ENCODE assay signal across 26 cellular contexts in genomic region chr10:31963598-31963980, GRCh38. TPM values are rescaled to one million over a fixed set of nuclear protein-coding genes. Genes with fewer than 3 reads are reported as not detected.
DNase-seq lines count a peak whose midpoint lies in the region; ATAC-seq and TF ChIP-seq lines count a peak whose summit lies in the region.
"Had no signal": no experiment of that assay in that cellular context is flagged by ENCODE, and none has a peak within 500 bp of the region (broad histone marks: within the 10 kb centered on the region; RNA-seq: fewer than 3 reads in every experiment).

No MANE protein-coding gene starts in this region.

- H3K4me3 ChIP-seq in GM23248, result no peak overlapping the region
- H3K4me3 ChIP-seq in PC-9, result peak overlapping the region; percentile 32; the same call in 1 of the 2 replicates
- H3K4me3 ChIP-seq: ovary, Peyer's patch, testis had no signal

- peak overlapping the region; percentile 64 for H3K27ac Mint-ChIP-seq in progenitor cell of endocrine pancreas
- H3K27ac Mint-ChIP-seq in effector memory CD8-positive, alpha-beta T cell, result peak overlapping the region in 1 of 2 donors; percentile 51
- no peak overlapping the region for H3K27ac Mint-ChIP-seq in activated CD8-positive, alpha-beta T cell treated with anti-CD3 and anti-CD28 coated beads for 36 hours
- H3K27ac Mint-ChIP-seq: activated T-helper 2 cell treated with anti-CD3 and anti-CD28 coated beads, Interferon-gamma antibody, Interleukin-2, Interleukin-4, amounts not matched to agents 10 μg/mL and 5 μg/mL and 100 μg/mL, durations not matched to agents 14 hours and 24 hours and 36 hours; stimulated activated naive CD8-positive, alpha-beta T cell treated with anti-CD3 and anti-CD28 coated beads, Interleukin-15, Interleukin-2, amounts not matched to agents 100 ng/mL and 50 ng/mL, for 24 hours had no signal

- no peaks in the 10 kb centered on the region for H3K9me3 Mint-ChIP-seq in progenitor cell of endocrine pancreas (ENCODE audit: low read depth)
- H3K9me3 Mint-ChIP-seq in effector memory CD8-positive, alpha-beta T cell, result no peaks in the 10 kb centered on the region
- H3K9me3 Mint-ChIP-seq in activated CD8-positive, alpha-beta T cell treated with anti-CD3 and anti-CD28 coated beads for 36 hours, result no peaks in the 10 kb centered on the region
- H3K9me3 Mint-ChIP-seq: activated T-helper 2 cell treated with anti-CD3 and anti-CD28 coated beads, Interferon-gamma antibody, Interleukin-2, Interleukin-4, amounts not matched to agents 10 μg/mL and 5 μg/mL and 100 μg/mL, durations not matched to agents 14 hours and 24 hours and 36 hours; CD8-positive, alpha-beta memory T cell; stimulated activated naive CD8-positive, alpha-beta T cell treated with anti-CD3 and anti-CD28 coated beads, Interleukin-15, Interleukin-2, amounts not matched to agents 100 ng/mL and 50 ng/mL, for 24 hours had no signal

- intact Hi-C loops in PC-9 (cut with micrococcal nuclease; ENCODE audit: unreplicated experiment), result loop anchor here (5.0 kb wide), 1 partner anchor 36 kb away; the partner anchor contains the start of gene ARHGAP12
- intact Hi-C loops in activated CD8-positive, alpha-beta T cell treated with anti-CD3 and anti-CD28 coated beads for 36 hours (cut with micrococcal nuclease), result no loop called here

- peak; percentile 27 for DNase-seq in GM23248
- peak in 1 of 2 experiments; percentile 55 for DNase-seq in PC-9
- no peak for DNase-seq in progenitor cell of endocrine pancreas (ENCODE audit: low spot score, unreplicated experiment)
- DNase-seq in effector memory CD8-positive, alpha-beta T cell, result no peak
- DNase-seq in activated CD8-positive, alpha-beta T cell treated with anti-CD3 and anti-CD28 coated beads for 36 hours, result no peak
- no peak for DNase-seq in NCI-H524 (lab: John Stamatoyannopoulos, UW)
- DNase-seq: activated CD4-positive, alpha-beta T cell treated with anti-CD3 and anti-CD28 coated beads for 4 hours; activated naive CD4-positive, alpha-beta T cell treated with anti-CD3 and anti-CD28 coated beads, Interleukin-2, amount 50 U/mL, for 16 hours; BE2C; brain microvascular endothelial cell; CD8-positive, alpha-beta memory T cell; hypothalamus; left colon; NCI-H1436; NCI-H2081; ovary; Peyer's patch; SHP77 treated with DMSO at 0.1 percent for 48 hours; stimulated activated CD4-positive, alpha-beta T cell treated with anti-CD3 and anti-CD28 coated beads, Interleukin-1b, Interleukin-23, amount 100 ng/mL, for 48 hours; T-helper 9 cell; testis had no signal

- H3K36me3 Mint-ChIP-seq in progenitor cell of endocrine pancreas (ENCODE audit: insufficient read depth), result no peaks in the 10 kb centered on the region
- no peaks in the 10 kb centered on the region for H3K36me3 Mint-ChIP-seq in effector memory CD8-positive, alpha-beta T cell (ENCODE audit: insufficient read depth)
- no peaks in the 10 kb centered on the region for H3K36me3 Mint-ChIP-seq in activated CD8-positive, alpha-beta T cell treated with anti-CD3 and anti-CD28 coated beads for 36 hours (ENCODE audit: low read depth)
- H3K36me3 Mint-ChIP-seq: CD8-positive, alpha-beta memory T cell had no signal

- CTCF ChIA-PET in PC-9 (lab: Charles Lee), result no interaction called here
- CTCF ChIA-PET in activated CD8-positive, alpha-beta T cell treated with anti-CD3 and anti-CD28 coated beads for 36 hours (lab: Charles Lee), result no interaction called here

- H2AFZ ChIP-seq in GM23248 (no peak overlapping the region), PC-9 (no peak overlapping the region; the same call in 1 of the 2 replicates)

- H3K36me3 ChIP-seq in GM23248 (ENCODE audit: low read depth), result no peaks in the 10 kb centered on the region
- no peaks in the 10 kb centered on the region for H3K36me3 ChIP-seq in PC-9 (ENCODE audit: low read depth)
- H3K36me3 ChIP-seq: BE2C, brain microvascular endothelial cell, ovary, Peyer's patch had no signal

- no peak overlapping the region for H3K4me2 ChIP-seq in GM23248 (ENCODE audit: unreplicated experiment)
- peak overlapping the region; percentile 75 for H3K4me2 ChIP-seq in PC-9
- H3K4me2 ChIP-seq: KMS-11 had no signal

- H3K79me2 ChIP-seq in GM23248 (ENCODE audit: insufficient read depth) (no peaks in the 10 kb centered on the region), PC-9 (ENCODE audit: low read depth) (no peaks in the 10 kb centered on the region)

- peaks cover 14% of the 10 kb centered on the region for H3F3A ChIP-seq in GM23248 (ENCODE audit: insufficient read depth)
- H3F3A ChIP-seq in PC-9 (ENCODE audit: insufficient read depth, low read depth), result peaks cover 41% of the 10 kb centered on the region

- in situ Hi-C loops in GM23248 (cut with MboI), result no loop called here

- BruUV-seq in PC-9 (replicated peaks; lab: Mats Ljungman, UMichigan), result no TSS peak

- H3K27me3 Mint-ChIP-seq in progenitor cell of endocrine pancreas, result no peaks in the 10 kb centered on the region
- no peaks in the 10 kb centered on the region for H3K27me3 Mint-ChIP-seq in effector memory CD8-positive, alpha-beta T cell
- H3K27me3 Mint-ChIP-seq in activated CD8-positive, alpha-beta T cell treated with anti-CD3 and anti-CD28 coated beads for 36 hours, result no peaks in the 10 kb centered on the region
- H3K27me3 Mint-ChIP-seq: CD8-positive, alpha-beta memory T cell; stimulated activated naive CD8-positive, alpha-beta T cell treated with anti-CD3 and anti-CD28 coated beads, Interleukin-15, Interleukin-2, amounts not matched to agents 100 ng/mL and 50 ng/mL, for 24 hours had no signal

- no peak overlapping the region for H3K9ac ChIP-seq in GM23248
- H3K9ac ChIP-seq: KMS-11 had no signal

- ATAC-seq in esophagus mucosa, result peak; percentile 82
- ATAC-seq in effector memory CD8-positive, alpha-beta T cell (replicated peaks), result no peak
- ATAC-seq in activated CD8-positive, alpha-beta T cell treated with anti-CD3 and anti-CD28 coated beads for 36 hours, result no peak
- ATAC-seq in GM19324 (IDR thresholded peaks at IDR 0.05; ENCODE audit: low FRiP score, unreplicated experiment), result no peak

- H3K4me3 Mint-ChIP-seq in progenitor cell of endocrine pancreas (ENCODE audit: low read depth), result no peak overlapping the region
- H3K4me3 Mint-ChIP-seq in effector memory CD8-positive, alpha-beta T cell, result no peak overlapping the region
- H3K4me3 Mint-ChIP-seq in activated CD8-positive, alpha-beta T cell treated with anti-CD3 and anti-CD28 coated beads for 36 hours, result no peak overlapping the region
- H3K4me3 Mint-ChIP-seq: CD8-positive, alpha-beta memory T cell; stimulated activated naive CD8-positive, alpha-beta T cell treated with anti-CD3 and anti-CD28 coated beads, Interleukin-15, Interleukin-2, amounts not matched to agents 100 ng/mL and 50 ng/mL, for 24 hours had no signal

- H3K4me1 ChIP-seq in GM23248 (ENCODE audit: insufficient read depth) (peaks cover 13% of the 10 kb centered on the region), PC-9 (replicated peaks; ENCODE audit: insufficient read depth) (peaks cover 65% of the 10 kb centered on the region)
- H3K4me1 ChIP-seq: BE2C, Peyer's patch, testis had no signal

- POLR2A ChIA-PET in PC-9 (lab: Charles Lee; ENCODE audit: unreplicated experiment), result interaction anchor here (0.6 kb wide), 1 partner anchor 50 kb away, joined by 5 read pairs; no protein-coding TSS in a partner anchor
- POLR2A ChIA-PET in activated CD8-positive, alpha-beta T cell treated with anti-CD3 and anti-CD28 coated beads for 36 hours (lab: Charles Lee), result no interaction called here

- H3K27me3 ChIP-seq in GM23248 (replicated peaks; ENCODE audit: insufficient read depth) (no peaks in the 10 kb centered on the region), PC-9 (ENCODE audit: insufficient read depth, low read depth) (no peaks in the 10 kb centered on the region)
- H3K27me3 ChIP-seq: BE2C, brain microvascular endothelial cell, ovary, Peyer's patch, testis had no signal

- no peaks in the 10 kb centered on the region for H3K9me3 ChIP-seq in GM23248 (ENCODE audit: low read depth)
- H3K9me3 ChIP-seq in PC-9 (ENCODE audit: insufficient read depth, low read depth), result no peaks in the 10 kb centered on the region
- H3K9me3 ChIP-seq: BE2C, ovary, Peyer's patch, testis had no signal

- no peaks in the 10 kb centered on the region for H3K9me2 ChIP-seq in GM23248 (ENCODE audit: insufficient read depth)
- no peaks in the 10 kb centered on the region for H3K9me2 ChIP-seq in PC-9 (ENCODE audit: insufficient read depth)

- H4K20me1 ChIP-seq in GM23248 (ENCODE audit: insufficient read depth) (no peaks in the 10 kb centered on the region), PC-9 (ENCODE audit: insufficient read depth) (no peaks in the 10 kb centered on the region)

- TF ChIP-seq CTCF in PC-9 (conservative IDR thresholded peaks at IDR 0.05) (no peak), progenitor cell of endocrine pancreas (IDR thresholded peaks at IDR 0.05; ENCODE audit: unreplicated experiment) (no peak)
- no peak for TF ChIP-seq CTCF in activated CD8-positive, alpha-beta T cell treated with anti-CD3 and anti-CD28 coated beads for 36 hours (IDR thresholded peaks at IDR 0.05)

- peaks cover 2% of the 10 kb centered on the region for H3K4me1 Mint-ChIP-seq in progenitor cell of endocrine pancreas (ENCODE audit: low read depth)
- peaks cover 0 to 1% of the 10 kb centered on the region in 2 donors for H3K4me1 Mint-ChIP-seq in effector memory CD8-positive, alpha-beta T cell (ENCODE audit: low read depth in 2 of 2)
- peaks cover 14% of the 10 kb centered on the region for H3K4me1 Mint-ChIP-seq in activated CD8-positive, alpha-beta T cell treated with anti-CD3 and anti-CD28 coated beads for 36 hours (ENCODE audit: low read depth)

- H3K27ac ChIP-seq in GM23248, result no peak overlapping the region
- H3K27ac ChIP-seq in PC-9, result peak overlapping the region; percentile 88
- H3K27ac ChIP-seq: brain microvascular endothelial cell, KMS-11, ovary, Peyer's patch, testis had no signal

- 53 to 83% methylated on average over 1 of the region's 1 CpG for WGBS in GM23248 (ENCODE audit: low coverage in 1 of 2, low lambda C conversion rate in 2 of 2, missing lambda C conversion rate in 2 of 2), 2 experiments

RNA-seq across cellular contexts. Expression of gene ARHGAP12, which starts 35.0 kb away (rescaled TPM):
- 43.3 and 47.3 TPM in 2 replicates for total RNA-seq in GM23248 (2014; rRNA removed; shearing (Covaris generic))
- 20.1 and 20.3 TPM in 2 replicates for polyA plus RNA-seq in GM23248 (2016; fragmentation: Nextera tagmentation; extraction: Ambion mirVana)
- 34.3 and 51.9 TPM in 2 replicates for total RNA-seq in PC-9 (2021)
- 11.2 TPM for total RNA-seq in esophagus mucosa
- total RNA-seq in progenitor cell of endocrine pancreas, result 41.8 and 43.5 TPM in 2 replicates
- 1 to 10 TPM; 4.0 to 4.3 TPM for total RNA-seq in activated CD8-positive, alpha-beta T cell treated with anti-CD3 and anti-CD28 coated beads for 36 hours
